ENCODE assay signal across 17 cellular contexts in genomic region chr10:15316877-15317464, GRCh38.
"Had no signal": no experiment of that assay in that cellular context is flagged by ENCODE, and none has a peak within 500 bp of the region (broad histone marks: within the 10 kb centered on the region; RNA-seq: fewer than 3 reads in every experiment).

No MANE protein-coding gene starts in this region.

- H3K27me3 Mint-ChIP-seq: stimulated activated naive CD8-positive, alpha-beta T cell treated with anti-CD3 and anti-CD28 coated beads, Interleukin-15, amount 100 ng/mL, for 72 hours had no signal

- DNase-seq: activated CD4-positive, alpha-beta T cell treated with anti-CD3 and anti-CD28 coated beads, Interleukin-2, amount 50 U/mL, for 1 hour; activated CD4-positive, CD25-positive, alpha-beta regulatory T cell; activated naive CD4-positive, alpha-beta T cell treated with anti-CD3 and anti-CD28 coated beads, Interleukin-2, amount 50 U/mL, for 16 hours; adrenal gland; left lung; retina; stimulated activated CD4-positive, alpha-beta T cell treated with anti-CD3 and anti-CD28 coated beads, Interleukin-4, amount 100 ng/mL, for 4 hours; stimulated activated naive CD8-positive, alpha-beta T cell treated with anti-CD3 and anti-CD28 coated beads, Interleukin-15, amount 100 ng/mL, for 72 hours; T-helper 1 cell had no signal

- ATAC-seq: esophagus mucosa; left lung; stimulated activated naive CD8-positive, alpha-beta T cell treated with anti-CD3 and anti-CD28 coated beads, Interleukin-15, amount 100 ng/mL, for 72 hours had no signal

- H3K27ac ChIP-seq: adrenal gland, left lung, neutrophil, skin epidermis, thoracic aorta had no signal

- H3K4me1 Mint-ChIP-seq: central memory CD8-positive, alpha-beta T cell had no signal

- H3K27ac Mint-ChIP-seq: activated T-helper 2 cell treated with anti-CD3 and anti-CD28 coated beads, Interferon-gamma antibody, Interleukin-2, Interleukin-4, amounts not matched to agents 10 μg/mL and 5 μg/mL and 100 μg/mL, durations not matched to agents 14 hours and 24 hours and 36 hours; memory B cell; stimulated activated naive CD8-positive, alpha-beta T cell treated with anti-CD3 and anti-CD28 coated beads, Interleukin-15, amount 100 ng/mL, for 72 hours had no signal

- H3K36me3 ChIP-seq: adrenal gland, left lung, neutrophil, thoracic aorta had no signal

- H3K27me3 ChIP-seq: adrenal gland, left lung had no signal

- H3K9me3 ChIP-seq: adrenal gland, left lung, neutrophil, thoracic aorta had no signal

- H3K4me3 ChIP-seq: adrenal gland, left lung, skin epidermis, thoracic aorta had no signal

- H3K9me3 Mint-ChIP-seq: activated T-helper 2 cell treated with anti-CD3 and anti-CD28 coated beads, Interferon-gamma antibody, Interleukin-2, Interleukin-4, amounts not matched to agents 10 μg/mL and 5 μg/mL and 100 μg/mL, durations not matched to agents 14 hours and 24 hours and 36 hours; central memory CD8-positive, alpha-beta T cell; memory B cell; stimulated activated naive CD8-positive, alpha-beta T cell treated with anti-CD3 and anti-CD28 coated beads, Interleukin-15, amount 100 ng/mL, for 72 hours had no signal

- H3K36me3 Mint-ChIP-seq: memory B cell had no signal

- H3K4me3 Mint-ChIP-seq: central memory CD8-positive, alpha-beta T cell; endodermal cell; memory B cell; stimulated activated naive CD8-positive, alpha-beta T cell treated with anti-CD3 and anti-CD28 coated beads, Interleukin-15, amount 100 ng/mL, for 72 hours had no signal
